ENCODE assay signal across 8 cellular contexts in the genomic region with DNA sequence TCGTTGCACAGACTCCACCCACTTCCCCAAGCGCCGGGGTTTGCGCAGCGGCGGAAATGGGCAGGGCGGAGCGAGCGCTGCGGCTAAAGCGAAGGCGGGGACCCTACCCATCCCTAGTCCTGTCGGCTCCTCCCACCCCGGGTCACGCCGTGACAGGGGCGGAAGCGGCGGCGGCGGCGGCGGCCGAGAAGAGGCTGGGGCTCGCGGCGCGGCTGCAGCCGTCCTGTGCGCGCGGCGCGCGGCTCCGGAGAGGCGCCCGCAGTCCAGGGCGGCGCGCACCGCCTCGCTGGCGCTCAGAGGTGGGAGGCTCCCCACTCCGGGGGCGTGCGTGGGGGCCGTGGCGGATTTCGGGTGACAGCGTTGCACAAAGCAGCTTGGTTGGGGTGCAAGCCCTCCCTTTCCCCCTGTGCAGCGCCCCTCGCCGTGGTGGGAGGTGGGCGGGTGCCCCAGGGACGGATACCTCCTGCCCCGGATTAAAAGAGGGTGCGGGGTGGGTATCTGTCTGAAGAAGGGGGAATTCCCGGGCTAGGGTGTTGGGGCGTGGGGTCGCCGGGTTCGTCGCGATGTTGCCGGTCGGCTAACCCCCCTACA. TPM values are rescaled to one million over a fixed set of nuclear protein-coding genes. Genes with fewer than 3 reads are reported as not detected.
A peak's percentile ranks its signal among the peaks of the same experiment; 100 is the strongest.
DNase-seq lines count a peak whose midpoint lies in the region; ATAC-seq and FAIRE-seq lines count a peak whose summit lies in the region.

A gene with protein sequence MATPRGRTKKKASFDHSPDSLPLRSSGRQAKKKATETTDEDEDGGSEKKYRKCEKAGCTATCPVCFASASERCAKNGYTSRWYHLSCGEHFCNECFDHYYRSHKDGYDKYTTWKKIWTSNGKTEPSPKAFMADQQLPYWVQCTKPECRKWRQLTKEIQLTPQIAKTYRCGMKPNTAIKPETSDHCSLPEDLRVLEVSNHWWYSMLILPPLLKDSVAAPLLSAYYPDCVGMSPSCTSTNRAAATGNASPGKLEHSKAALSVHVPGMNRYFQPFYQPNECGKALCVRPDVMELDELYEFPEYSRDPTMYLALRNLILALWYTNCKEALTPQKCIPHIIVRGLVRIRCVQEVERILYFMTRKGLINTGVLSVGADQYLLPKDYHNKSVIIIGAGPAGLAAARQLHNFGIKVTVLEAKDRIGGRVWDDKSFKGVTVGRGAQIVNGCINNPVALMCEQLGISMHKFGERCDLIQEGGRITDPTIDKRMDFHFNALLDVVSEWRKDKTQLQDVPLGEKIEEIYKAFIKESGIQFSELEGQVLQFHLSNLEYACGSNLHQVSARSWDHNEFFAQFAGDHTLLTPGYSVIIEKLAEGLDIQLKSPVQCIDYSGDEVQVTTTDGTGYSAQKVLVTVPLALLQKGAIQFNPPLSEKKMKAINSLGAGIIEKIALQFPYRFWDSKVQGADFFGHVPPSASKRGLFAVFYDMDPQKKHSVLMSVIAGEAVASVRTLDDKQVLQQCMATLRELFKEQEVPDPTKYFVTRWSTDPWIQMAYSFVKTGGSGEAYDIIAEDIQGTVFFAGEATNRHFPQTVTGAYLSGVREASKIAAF (plus strand): TSS at position 150 of the 591 bp plus-strand sequence. CDS start 4,474 bp downstream, outside the sequence.

- peak within 1 kb of the TSS; percentile 91 to 99 (median 97) for H3K4me2 ChIP-seq in BLaER1 treated with 17β-estradiol and CSF1 and Interleukin-3, amounts not matched to agents 10 nM and 100 nM

- peaks cover 24% of the 10 kb centered on the region for H3K4me1 Mint-ChIP-seq in activated CD4-positive, alpha-beta memory T cell treated with anti-CD3 and anti-CD28 coated beads for 36 hours (ENCODE audit: low read depth)

- H3K9me3 Mint-ChIP-seq in activated CD4-positive, alpha-beta memory T cell treated with anti-CD3 and anti-CD28 coated beads for 36 hours, result no peaks in the 10 kb centered on the region

- no peaks in the 10 kb centered on the region for H3K27me3 Mint-ChIP-seq in activated CD4-positive, alpha-beta memory T cell treated with anti-CD3 and anti-CD28 coated beads for 36 hours

- CTCF ChIA-PET in activated CD4-positive, alpha-beta memory T cell treated with anti-CD3 and anti-CD28 coated beads for 36 hours (lab: Charles Lee), result no interaction called here

- no peaks in the 10 kb centered on the region; a peak in 3 of 22 replicates for H4K20me1 ChIP-seq in BLaER1 treated with 17β-estradiol and CSF1 and Interleukin-3, amounts not matched to agents 10 nM and 100 nM

- FAIRE-seq in GM19239 (lab: Jason Lieb, UNC), result peak; percentile 95

- POLR2A ChIA-PET in activated CD4-positive, alpha-beta memory T cell treated with anti-CD3 and anti-CD28 coated beads for 36 hours (lab: Charles Lee), result no interaction called here

- DNase-seq in GM19239 (ENCODE audit: insufficient read length, low spot score) (peak; percentile 95), NCI-H526 treated with DMSO at 0.1 percent for 48 hours (lab: John Stamatoyannopoulos, UW) (peak; percentile 96), lung microvascular endothelial cell (ENCODE audit: low read depth in 2 of 2) (peak; percentile 99)
- DNase-seq in activated CD4-positive, alpha-beta memory T cell treated with anti-CD3 and anti-CD28 coated beads for 36 hours, result peak; percentile 99
- peak; percentile 98 for DNase-seq in effector CD8-positive, alpha-beta T cell (lab: John Stamatoyannopoulos, UW)
- DNase-seq in stimulated activated CD4-positive, alpha-beta T cell treated with anti-CD3 and anti-CD28 coated beads, TNF-alpha, amount 100 ng/mL, for 4 hours (ENCODE audit: low read depth in 3 of 3), result peak; percentile 95 to 99 (median 97)

- peak within 1 kb of the TSS; percentile 86 to 93 (median 88) for H3K9ac ChIP-seq in BLaER1 treated with 17β-estradiol and CSF1 and Interleukin-3, amounts not matched to agents 10 nM and 100 nM

- peak within 1 kb of the TSS; percentile 69 to 90 (median 86) for H3K27ac ChIP-seq in BLaER1 treated with 17β-estradiol and CSF1 and Interleukin-3, amounts not matched to agents 10 nM and 100 nM

- intact Hi-C loops in activated CD4-positive, alpha-beta memory T cell treated with anti-CD3 and anti-CD28 coated beads for 36 hours (cut with micrococcal nuclease), result loop anchor here (1.0 to 10.0 kb wide), 6 partner anchors 109 to 555 kb away; a partner anchor contains a TSS

- no peaks in the 10 kb centered on the region for H3K9me3 ChIP-seq in BLaER1 treated with 17β-estradiol and CSF1 and Interleukin-3, amounts not matched to agents 10 nM and 100 nM (replicated peaks in 1 of 11)

- peak within 1 kb of the TSS; percentile 87 for H3K27ac Mint-ChIP-seq in activated CD4-positive, alpha-beta memory T cell treated with anti-CD3 and anti-CD28 coated beads for 36 hours

- peak; percentile 88 for ATAC-seq in HG03442 (IDR thresholded peaks at IDR 0.05; ENCODE audit: unreplicated experiment)

- H3K4me3 Mint-ChIP-seq in activated CD4-positive, alpha-beta memory T cell treated with anti-CD3 and anti-CD28 coated beads for 36 hours, result peak within 1 kb of the TSS; percentile 97

- H3K36me3 Mint-ChIP-seq in activated CD4-positive, alpha-beta memory T cell treated with anti-CD3 and anti-CD28 coated beads for 36 hours, result peaks cover 13% of the 10 kb centered on the region

- H3K36me3 ChIP-seq in BLaER1 treated with 17β-estradiol and CSF1 and Interleukin-3, amounts not matched to agents 10 nM and 100 nM, result peaks cover 8 to 17% (median 12%) of the 10 kb centered on the region in 11 experiments

- peaks cover 22 to 56% (median 35%) of the 10 kb centered on the region in 10 experiments for H3K4me1 ChIP-seq in BLaER1 treated with 17β-estradiol and CSF1 and Interleukin-3, amounts not matched to agents 10 nM and 100 nM

- H3K27me3 ChIP-seq in BLaER1 treated with 17β-estradiol and CSF1 and Interleukin-3, amounts not matched to agents 10 nM and 100 nM, result no peaks in the 10 kb centered on the region

- peak within 1 kb of the TSS; percentile 81 to 100 (median 95) for H3K4me3 ChIP-seq in BLaER1 treated with 17β-estradiol and CSF1 and Interleukin-3, amounts not matched to agents 10 nM and 100 nM

RNA-seq across cellular contexts. Expression of the gene that starts here (rescaled TPM):
- total RNA-seq in activated CD4-positive, alpha-beta memory T cell treated with anti-CD3 and anti-CD28 coated beads for 36 hours, result 10 to 100 TPM; 17.5 to 18.5 TPM
- 4.1 and 6.0 TPM in 2 replicates for total RNA-seq in lung microvascular endothelial cell

Comparison
In these comparisons a context has a peak if more than half of its experiments do, and no peak if none do; other contexts are left out.
1. Peak in every context shown above with its lines: DNase-seq, ATAC-seq, H3K4me3 ChIP-seq and H3K27ac ChIP-seq.